In genomic region chr17:46953191-46953590, GRCh38 we compare ENCODE assay signal across 12 cellular contexts. TPM values are rescaled to one million over a fixed set of nuclear protein-coding genes. Genes with fewer than 3 reads are reported as not detected.
"Had no signal": no experiment of that assay in that cellular context is flagged by ENCODE, and none has a peak within 500 bp of the region (broad histone marks: within the 10 kb centered on the region; RNA-seq: fewer than 3 reads in every experiment).

No MANE protein-coding gene starts in this region.

RNA-seq across cellular contexts. Expression of gene RPRML, which starts 25.9 kb away (rescaled TPM):
- total RNA-seq: activated B cell treated with CpG ODN at 0.5 μM for 24 hours; activated CD4-positive, alpha-beta memory T cell treated with anti-CD3 and anti-CD28 coated beads for 36 hours; activated CD4-positive, alpha-beta memory T cell treated with anti-CD3 and anti-CD28 coated beads, Interleukin-2, amount 10 ng/mL, durations not matched to agents 7 days and 5 days; activated CD4-positive, alpha-beta T cell treated with anti-CD3 and anti-CD28 coated beads for 36 hours; activated CD4-positive, alpha-beta T cell treated with anti-CD3 and anti-CD28 coated beads, Interleukin-2, amount 10 ng/mL, durations not matched to agents 24 days and 14 days; activated CD4-positive, alpha-beta T cell treated with anti-CD3 and anti-CD28 coated beads, Interleukin-2, amount 10 ng/mL, durations not matched to agents 7 days and 5 days; activated CD8-positive, alpha-beta memory T cell treated with anti-CD3 and anti-CD28 coated beads for 36 hours; activated CD8-positive, alpha-beta memory T cell treated with anti-CD3 and anti-CD28 coated beads, Interleukin-2, amount 10 ng/mL, durations not matched to agents 7 days and 5 days; activated CD8-positive, alpha-beta T cell treated with anti-CD3 and anti-CD28 coated beads for 36 hours; T-helper 1 cell treated with Interleukin-12 subunit alpha and Interleukin-12 subunit beta and Interleukin-4 antibody, amounts not matched to agents 30 ng/mL and 1 ng/mL, for 36 hours; T-helper 17 cell; T-helper 2 cell treated with Interferon-gamma antibody and Interleukin-4, amounts not matched to agents 100 ng/mL and 5 ng/mL, for 36 hours had no signal
